2 cellular contexts compared by ENCODE assay signal in the genomic region with DNA sequence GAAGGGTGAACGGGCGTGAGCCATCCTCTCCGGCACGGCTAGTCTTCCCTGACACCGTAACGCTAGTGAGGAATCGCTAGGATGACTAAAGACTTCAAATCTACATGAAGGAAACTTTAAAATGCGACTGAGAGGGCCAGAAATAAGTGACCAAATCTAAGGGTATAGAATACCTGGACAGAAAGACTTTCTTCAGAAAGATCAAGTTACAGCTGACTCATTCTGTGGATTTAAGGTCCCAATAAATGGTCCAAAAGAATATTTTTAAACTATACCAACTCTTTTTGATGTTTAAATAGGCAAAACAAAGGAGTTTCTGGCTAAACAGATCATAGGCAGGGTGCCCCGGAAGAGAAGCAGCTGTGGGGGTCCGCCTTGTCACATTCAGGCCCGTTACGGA.
TF ChIP-seq lines count a peak whose summit lies in the region.

No MANE protein-coding gene starts in this region.

TF ChIP-seq in GM23338, 12 proteins besides CTCF, POLR2A, EP300 and RAD21:
- TF ChIP-seq POLR2AphosphoS5 (IDR thresholded peaks at IDR 0.05; ENCODE audit: low read depth): no peak
- TF ChIP-seq, protein P1, sequence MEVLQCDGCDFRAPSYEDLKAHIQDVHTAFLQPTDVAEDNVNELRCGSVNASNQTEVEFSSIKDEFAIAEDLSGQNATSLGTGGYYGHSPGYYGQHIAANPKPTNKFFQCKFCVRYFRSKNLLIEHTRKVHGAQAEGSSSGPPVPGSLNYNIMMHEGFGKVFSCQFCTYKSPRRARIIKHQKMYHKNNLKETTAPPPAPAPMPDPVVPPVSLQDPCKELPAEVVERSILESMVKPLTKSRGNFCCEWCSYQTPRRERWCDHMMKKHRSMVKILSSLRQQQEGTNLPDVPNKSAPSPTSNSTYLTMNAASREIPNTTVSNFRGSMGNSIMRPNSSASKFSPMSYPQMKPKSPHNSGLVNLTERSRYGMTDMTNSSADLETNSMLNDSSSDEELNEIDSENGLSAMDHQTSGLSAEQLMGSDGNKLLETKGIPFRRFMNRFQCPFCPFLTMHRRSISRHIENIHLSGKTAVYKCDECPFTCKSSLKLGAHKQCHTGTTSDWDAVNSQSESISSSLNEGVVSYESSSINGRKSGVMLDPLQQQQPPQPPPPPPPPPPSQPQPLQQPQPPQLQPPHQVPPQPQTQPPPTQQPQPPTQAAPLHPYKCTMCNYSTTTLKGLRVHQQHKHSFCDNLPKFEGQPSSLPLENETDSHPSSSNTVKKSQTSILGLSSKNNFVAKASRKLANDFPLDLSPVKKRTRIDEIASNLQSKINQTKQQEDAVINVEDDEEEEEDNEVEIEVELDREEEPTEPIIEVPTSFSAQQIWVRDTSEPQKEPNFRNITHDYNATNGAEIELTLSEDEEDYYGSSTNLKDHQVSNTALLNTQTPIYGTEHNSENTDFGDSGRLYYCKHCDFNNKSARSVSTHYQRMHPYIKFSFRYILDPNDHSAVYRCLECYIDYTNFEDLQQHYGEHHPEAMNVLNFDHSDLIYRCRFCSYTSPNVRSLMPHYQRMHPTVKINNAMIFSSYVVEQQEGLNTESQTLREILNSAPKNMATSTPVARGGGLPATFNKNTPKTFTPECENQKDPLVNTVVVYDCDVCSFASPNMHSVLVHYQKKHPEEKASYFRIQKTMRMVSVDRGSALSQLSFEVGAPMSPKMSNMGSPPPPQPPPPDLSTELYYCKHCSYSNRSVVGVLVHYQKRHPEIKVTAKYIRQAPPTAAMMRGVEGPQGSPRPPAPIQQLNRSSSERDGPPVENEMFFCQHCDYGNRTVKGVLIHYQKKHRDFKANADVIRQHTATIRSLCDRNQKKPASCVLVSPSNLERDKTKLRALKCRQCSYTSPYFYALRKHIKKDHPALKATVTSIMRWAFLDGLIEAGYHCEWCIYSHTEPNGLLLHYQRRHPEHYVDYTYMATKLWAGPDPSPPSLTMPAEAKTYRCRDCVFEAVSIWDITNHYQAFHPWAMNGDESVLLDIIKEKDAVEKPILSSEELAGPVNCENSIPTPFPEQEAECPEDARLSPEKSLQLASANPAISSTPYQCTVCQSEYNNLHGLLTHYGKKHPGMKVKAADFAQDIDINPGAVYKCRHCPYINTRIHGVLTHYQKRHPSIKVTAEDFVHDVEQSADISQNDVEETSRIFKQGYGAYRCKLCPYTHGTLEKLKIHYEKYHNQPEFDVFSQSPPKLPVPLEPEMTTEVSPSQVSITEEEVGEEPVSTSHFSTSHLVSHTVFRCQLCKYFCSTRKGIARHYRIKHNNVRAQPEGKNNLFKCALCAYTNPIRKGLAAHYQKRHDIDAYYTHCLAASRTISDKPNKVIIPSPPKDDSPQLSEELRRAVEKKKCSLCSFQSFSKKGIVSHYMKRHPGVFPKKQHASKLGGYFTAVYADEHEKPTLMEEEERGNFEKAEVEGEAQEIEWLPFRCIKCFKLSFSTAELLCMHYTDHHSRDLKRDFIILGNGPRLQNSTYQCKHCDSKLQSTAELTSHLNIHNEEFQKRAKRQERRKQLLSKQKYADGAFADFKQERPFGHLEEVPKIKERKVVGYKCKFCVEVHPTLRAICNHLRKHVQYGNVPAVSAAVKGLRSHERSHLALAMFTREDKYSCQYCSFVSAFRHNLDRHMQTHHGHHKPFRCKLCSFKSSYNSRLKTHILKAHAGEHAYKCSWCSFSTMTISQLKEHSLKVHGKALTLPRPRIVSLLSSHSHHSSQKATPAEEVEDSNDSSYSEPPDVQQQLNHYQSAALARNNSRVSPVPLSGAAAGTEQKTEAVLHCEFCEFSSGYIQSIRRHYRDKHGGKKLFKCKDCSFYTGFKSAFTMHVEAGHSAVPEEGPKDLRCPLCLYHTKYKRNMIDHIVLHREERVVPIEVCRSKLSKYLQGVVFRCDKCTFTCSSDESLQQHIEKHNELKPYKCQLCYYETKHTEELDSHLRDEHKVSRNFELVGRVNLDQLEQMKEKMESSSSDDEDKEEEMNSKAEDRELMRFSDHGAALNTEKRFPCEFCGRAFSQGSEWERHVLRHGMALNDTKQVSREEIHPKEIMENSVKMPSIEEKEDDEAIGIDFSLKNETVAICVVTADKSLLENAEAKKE (CRISPR knock-in tag; IDR thresholded peaks at IDR 0.05): no peak

TF ChIP-seq in K562, 482 proteins besides CTCF, POLR2A, EP300 and RAD21 (continues in another document):
- TF ChIP-seq TSHZ1 (CRISPR knock-in tag; IDR thresholded peaks at IDR 0.05): no peak
- no peak for TF ChIP-seq CHD7 (IDR thresholded peaks at IDR 0.05; ENCODE audit: low read depth, low read length)
- TF ChIP-seq HMGN3 (IDR thresholded peaks at IDR 0.05; ENCODE audit: borderline replicate concordance, extremely low read depth, insufficient read length, low read depth, low read length): no peak
- no peak for TF ChIP-seq PRMT5 (CRISPR knock-in tag; IDR thresholded peaks at IDR 0.05)
- TF ChIP-seq THRAP3 (IDR thresholded peaks at IDR 0.05; ENCODE audit: borderline replicate concordance): no peak
- no peak for TF ChIP-seq RBM25 (IDR thresholded peaks at IDR 0.05; ENCODE audit: low read depth, low read length, severe bottlenecking)
- TF ChIP-seq ETV1 (tag; conservative IDR thresholded peaks at IDR 0.05; ENCODE audit: low read depth): no peak
- TF ChIP-seq ZNF518B (CRISPR knock-in tag; IDR thresholded peaks at IDR 0.05): no peak
- no peak for TF ChIP-seq SPI1 (IDR thresholded peaks at IDR 0.05; ENCODE audit: borderline replicate concordance, low read depth, low read length)
- no peak for TF ChIP-seq NR1H2 (CRISPR knock-in tag; IDR thresholded peaks at IDR 0.05)
- no peak for TF ChIP-seq ZNF316 (IDR thresholded peaks at IDR 0.05)
- no peak for TF ChIP-seq YY1 (IDR thresholded peaks at IDR 0.05; ENCODE audit: borderline replicate concordance in 1 of 3, control insufficient read depth in 1 of 3, extremely low read depth in 1 of 3, insufficient read depth in 3 of 3, insufficient read length in 1 of 3, insufficient replicate concordance in 2 of 3, low read depth in 1 of 3, low read length in 2 of 3)
- no peak for TF ChIP-seq ARID3A (IDR thresholded peaks at IDR 0.05; ENCODE audit: borderline replicate concordance, low read depth, low read length)
